15 cellular contexts compared by ENCODE assay signal in genomic region chr6:141110486-141110885, GRCh38.
DNase-seq lines count a peak whose midpoint lies in the region; ATAC-seq and TF ChIP-seq lines count a peak whose summit lies in the region.
"Had no signal": no experiment of that assay in that cellular context is flagged by ENCODE, and none has a peak within 500 bp of the region (broad histone marks: within the 10 kb centered on the region; RNA-seq: fewer than 3 reads in every experiment).

No MANE protein-coding gene starts in this region.

- no peak overlapping the region for H3K4me2 ChIP-seq in mammary epithelial cell (ENCODE audit: insufficient read depth, low read depth, low read length)

- intact Hi-C loops in mammary epithelial cell (cut with micrococcal nuclease) = no loop called here
- intact Hi-C loops in breast epithelium (cut with DNase I; ENCODE audit: low total_unique reads) = no loop called here

- H3K27ac ChIP-seq in mammary epithelial cell (ENCODE audit: insufficient read depth, low read depth, low read length) = no peak overlapping the region
- H3K27ac ChIP-seq in breast epithelium = no peak overlapping the region
- no peak overlapping the region for H3K27ac ChIP-seq in gastroesophageal sphincter

- no peak overlapping the region for H3K9ac ChIP-seq in mammary epithelial cell (ENCODE audit: insufficient read depth, low read length)

- no peaks in the 10 kb centered on the region for H4K20me1 ChIP-seq in mammary epithelial cell (ENCODE audit: insufficient read depth, low read length)

- H3K4me3 ChIP-seq in mammary epithelial cell (replicated peaks in 1 of 3; ENCODE audit: insufficient read depth in 1 of 3, low read depth in 2 of 3, low read length in 3 of 3) = no peak overlapping the region
- H3K4me3 ChIP-seq in breast epithelium = no peak overlapping the region
- H3K4me3 ChIP-seq in gastroesophageal sphincter = no peak overlapping the region
- H3K4me3 ChIP-seq: lung had no signal

- CTCF ChIA-PET in mammary epithelial cell (lab: Charles Lee; ENCODE audit: low non-redundant PET) = no interaction called here

- TF ChIP-seq POLR2A in breast epithelium (IDR thresholded peaks at IDR 0.05) (no peak), gastroesophageal sphincter (IDR thresholded peaks at IDR 0.05) (no peak)

- no peak for TF ChIP-seq CTCF in mammary epithelial cell (conservative IDR thresholded peaks at IDR 0.05 in 1 of 2, IDR thresholded peaks at IDR 0.05 in 1 of 2; ENCODE audit: extremely low read depth in 1 of 2, insufficient read depth in 1 of 2, low read depth in 1 of 2, low read length in 2 of 2)
- TF ChIP-seq CTCF in breast epithelium (IDR thresholded peaks at IDR 0.05) = no peak
- TF ChIP-seq CTCF in gastroesophageal sphincter (IDR thresholded peaks at IDR 0.05) = no peak

- H3K36me3 ChIP-seq in mammary epithelial cell (ENCODE audit: insufficient read depth, low read length) = no peaks in the 10 kb centered on the region
- H3K36me3 ChIP-seq in breast epithelium = no peaks in the 10 kb centered on the region
- H3K36me3 ChIP-seq in gastroesophageal sphincter = no peaks in the 10 kb centered on the region

- H2AFZ ChIP-seq in mammary epithelial cell (ENCODE audit: low read depth, low read length) = peak overlapping the region; percentile 80

- H3K4me1 ChIP-seq in mammary epithelial cell (ENCODE audit: insufficient read depth, low read length) = peaks cover 14% of the 10 kb centered on the region
- no peaks in the 10 kb centered on the region for H3K4me1 ChIP-seq in breast epithelium
- no peaks in the 10 kb centered on the region for H3K4me1 ChIP-seq in gastroesophageal sphincter

- H3K79me2 ChIP-seq in mammary epithelial cell (ENCODE audit: insufficient read depth, low read length) = no peaks in the 10 kb centered on the region

- WGBS in mammary epithelial cell (ENCODE audit: low coverage, missing lambda C conversion rate) = 43% methylated on average over 2 of the region's 2 CpGs
- WGBS in gastroesophageal sphincter (ENCODE audit: low coverage in 1 of 2), 2 donors = 30 to 44% methylated on average over 2 of the region's 2 CpGs

- TF ChIP-seq EP300 in gastroesophageal sphincter (IDR thresholded peaks at IDR 0.05) = no peak

- DNase-seq in mammary epithelial cell (peak; percentile 61), breast epithelium (ENCODE audit: low spot score in 2 of 2) (no peak), astrocyte of the hippocampus (ENCODE audit: low read depth, low spot score) (peak; percentile 70), superior temporal gyrus (ENCODE audit: extremely low spot score) (peak; percentile 30), mesenteric fat pad (ENCODE audit: low spot score) (no peak)
- DNase-seq: activated CD8-positive, alpha-beta T cell treated with anti-CD3 and anti-CD28 coated beads, Interleukin-2, amount 10 ng/mL, durations not matched to agents 7 days and 5 days; activated gamma-delta T cell; COR-L47; H7; NCI-H510A treated with DMSO at 0.1 percent for 48 hours; T-helper 2 cell had no signal

- ATAC-seq in gastroesophageal sphincter = peak; percentile 72
- no peak for ATAC-seq in HG03457 (IDR thresholded peaks at IDR 0.05; ENCODE audit: unreplicated experiment)
- no peak for ATAC-seq in HG03108 (IDR thresholded peaks at IDR 0.05; ENCODE audit: unreplicated experiment)
- ATAC-seq: activated CD8-positive, alpha-beta T cell treated with anti-CD3 and anti-CD28 coated beads, Interleukin-2, amount 10 ng/mL, durations not matched to agents 7 days and 5 days had no signal

- BruUV-seq in mammary epithelial cell (replicated peaks; lab: Mats Ljungman, UMichigan) = no TSS peak

- in situ Hi-C loops in mammary epithelial cell (cut with MboI; ENCODE audit: low sequenced_read_pairs in 2 of 2) = no loop called here

- H3K27me3 ChIP-seq in mammary epithelial cell (ENCODE audit: insufficient read depth, low read length) (no peaks in the 10 kb centered on the region), breast epithelium (no peaks in the 10 kb centered on the region), gastroesophageal sphincter (no peaks in the 10 kb centered on the region)

- dilution Hi-C loops in mammary epithelial cell (cut with HindIII; ENCODE audit: low sequenced_read_pairs) = no loop called here

- H3K9me3 ChIP-seq in mammary epithelial cell (replicated peaks; ENCODE audit: insufficient read depth, low read length) (no peaks in the 10 kb centered on the region), breast epithelium (no peaks in the 10 kb centered on the region), gastroesophageal sphincter (no peaks in the 10 kb centered on the region)

Comparison
In these comparisons a context has a peak if more than half of its experiments do, and no peak if none do; other contexts are left out.
1. DNase-seq: peak in mammary epithelial cell (single experiment), astrocyte of the hippocampus (single experiment) and superior temporal gyrus (single experiment); none in breast epithelium (0 of 2) and mesenteric fat pad (single experiment).